ENCODE assay signal across 21 cellular contexts in genomic region chr11:12785901-12786300, GRCh38.
A peak's percentile ranks its signal among the peaks of the same experiment; 100 is the strongest.
DNase-seq lines count a peak whose midpoint lies in the region; ATAC-seq and TF ChIP-seq lines count a peak whose summit lies in the region.
"Had no signal": no experiment of that assay in that cellular context is flagged by ENCODE, and none has a peak within 500 bp of the region (broad histone marks: within the 10 kb centered on the region; RNA-seq: fewer than 3 reads in every experiment).

No MANE protein-coding gene starts in this region.

- no peak overlapping the region for H3K14ac ChIP-seq in IMR-90 (replicated peaks; ENCODE audit: low read depth, low read length)

- H3K9me1 ChIP-seq in IMR-90 (ENCODE audit: insufficient read depth, low read length), result peaks cover 44% of the 10 kb centered on the region

- TF ChIP-seq RAD21 in IMR-90 (IDR thresholded peaks at IDR 0.05; ENCODE audit: low read length), result no peak

- CTCF ChIA-PET in IMR-90 (lab: Yijun Ruan, JAX), result interaction anchor here (1.0 kb wide), 1 partner anchor 103 kb away, joined by 3 read pairs; no protein-coding TSS in a partner anchor

- POLR2A ChIA-PET in IMR-90 (lab: Charles Lee; ENCODE audit: unreplicated experiment), result no interaction called here

- no peak overlapping the region for H2BK20ac ChIP-seq in IMR-90 (ENCODE audit: low read depth, low read length)

- intact Hi-C loops in IMR-90 (cut with micrococcal nuclease), result no loop called here

- DNase-seq in DMS53 (lab: John Stamatoyannopoulos, UW) (peak; percentile 78), IMR-90 (no peak), NCI-H2107 treated with DMSO at 0.1 percent for 48 hours (lab: John Stamatoyannopoulos, UW; ENCODE audit: unreplicated experiment) (peak; percentile 81), GM10266 (ENCODE audit: extremely low spot score) (no peak), retina (no peak)
- no peak for DNase-seq in activated CD4-positive, alpha-beta T cell treated with anti-CD3 and anti-CD28 coated beads for 1 hour
- DNase-seq: activated CD4-positive, alpha-beta T cell treated with anti-CD3 and anti-CD28 coated beads, Interleukin-2, amount 50 U/mL, for 48 hours; activated gamma-delta T cell treated with Interleukin-2 at 50 U/mL for 16 hours; DMS 273 treated with DMSO at 0.1 percent for 48 hours; heart right ventricle; immature natural killer cell; Kasumi-1; left lung; sigmoid colon; SK-N-SH had no signal

- no peak overlapping the region for H2AFZ ChIP-seq in IMR-90 (replicated peaks; ENCODE audit: low read length, poor library complexity)

- H3K4me1 ChIP-seq in IMR-90 (ENCODE audit: control insufficient read depth, insufficient read depth, low read length), result peaks cover 19% of the 10 kb centered on the region
- H3K4me1 ChIP-seq in mesodermal cell (ENCODE audit: control insufficient read depth, insufficient read depth, low read length, poor library complexity, severe bottlenecking), result peaks cover 39% of the 10 kb centered on the region
- H3K4me1 ChIP-seq: left lung had no signal

- no CpG with 5 or more reads among the region's 5 CpGs for WGBS in IMR-90 (ENCODE audit: extremely low coverage in 2 of 2, insufficient read length in 1 of 2), 2 experiments
- WGBS in mesodermal cell (ENCODE audit: insufficient coverage in 2 of 2), 2 experiments, result 79 to 97% methylated on average over 2 to 4 of the region's 5 CpGs

- H2BK15ac ChIP-seq in IMR-90 (ENCODE audit: low read depth, low read length), result no peak overlapping the region

- no peak overlapping the region for H3K18ac ChIP-seq in IMR-90 (ENCODE audit: low read depth, low read length)

- no peak overlapping the region for H3K4me2 ChIP-seq in IMR-90 (ENCODE audit: low read depth, low read length)
- H3K4me2 ChIP-seq: SK-N-SH had no signal

- H2AK9ac ChIP-seq in IMR-90 (replicated peaks; ENCODE audit: low read depth, low read length, poor library complexity), result no peak overlapping the region

- 0 out of 2 replicates have a peak overlapping the region, but pooled peaks have one; percentile 18 for H3K23ac ChIP-seq in IMR-90 (ENCODE audit: low read depth, low read length)

- BruUV-seq in IMR-90 (replicated peaks; lab: Mats Ljungman, UMichigan), result no TSS peak

- TF ChIP-seq CTCF in IMR-90 (conservative IDR thresholded peaks at IDR 0.05; ENCODE audit: low read depth, low read length) (no peak), GM10266 (IDR thresholded peaks at IDR 0.05; ENCODE audit: control insufficient read depth, insufficient read depth, low read depth, missing control alignments) (no peak)

- H4K91ac ChIP-seq in IMR-90 (ENCODE audit: insufficient read depth, low read depth, low read length), result no peak overlapping the region

- dilution Hi-C loops in IMR-90 (cut with HindIII; ENCODE audit: low sequenced_read_pairs, unreplicated experiment), result no loop called here

- no peak for TF ChIP-seq POLR2A in IMR-90 (IDR thresholded peaks at IDR 0.05; ENCODE audit: low read depth, low read length)

- no peaks in the 10 kb centered on the region for H3K27me3 ChIP-seq in IMR-90 (ENCODE audit: control insufficient read depth, insufficient read depth, low read length)
- H3K27me3 ChIP-seq: heart right ventricle, left lung, sigmoid colon, tibial nerve had no signal

- no peak overlapping the region for H4K8ac ChIP-seq in IMR-90 (ENCODE audit: low read depth in 2 of 2, low read length in 2 of 2)

- no peak overlapping the region; the same call in 1 of the 2 replicates for H2AK5ac ChIP-seq in IMR-90 (ENCODE audit: low read depth, low read length)

- H3K56ac ChIP-seq in IMR-90 (ENCODE audit: extremely low read depth, insufficient read depth, low read length), result no peak overlapping the region

- ATAC-seq in IMR-90 (ENCODE audit: low read depth) (no peak), HG03159 (IDR thresholded peaks at IDR 0.05; ENCODE audit: unreplicated experiment) (no peak)
- ATAC-seq: left lung; natural killer cell treated with Interleukin-12 subunit alpha and Interleukin-12 subunit beta and Interleukin-15 and Interleukin-18, amount 100 ng/mL, for 72 hours; Panc1 had no signal

- H4K20me1 ChIP-seq in IMR-90 (ENCODE audit: insufficient read depth, low read length), result peaks cover 71% of the 10 kb centered on the region

- H3K9ac ChIP-seq in IMR-90 (ENCODE audit: low read depth, low read length), result no peak overlapping the region
- H3K9ac ChIP-seq: SK-N-SH had no signal

- H3K36me3 ChIP-seq in IMR-90 (ENCODE audit: control insufficient read depth, insufficient read depth, low read length) (peaks cover 12% of the 10 kb centered on the region), mesodermal cell (ENCODE audit: control insufficient read depth, insufficient read depth, low read length) (peaks cover 65% of the 10 kb centered on the region)
- H3K36me3 ChIP-seq: heart right ventricle, left lung, sigmoid colon, tibial nerve had no signal

- H2BK120ac ChIP-seq in IMR-90 (ENCODE audit: low read depth, low read length), result no peak overlapping the region

- no peak overlapping the region for H3K4me3 ChIP-seq in IMR-90 (ENCODE audit: insufficient read depth, low read depth, low read length)
- no peak overlapping the region for H3K4me3 ChIP-seq in mesodermal cell (ENCODE audit: extremely low read depth, insufficient read depth, low read length, poor library complexity, severe bottlenecking)
- H3K4me3 ChIP-seq: coronary artery, heart right ventricle, left lung, sigmoid colon, tibial nerve had no signal

- in situ Hi-C loops in IMR-90 (cut with MboI; ENCODE audit: low sequenced_read_pairs), result no loop called here

- no peak overlapping the region for H4K5ac ChIP-seq in IMR-90 (ENCODE audit: low read depth, low read length)

- H3K9me3 ChIP-seq in IMR-90 (ENCODE audit: control insufficient read depth, insufficient read depth, low read length), result no peaks in the 10 kb centered on the region
- H3K9me3 ChIP-seq in mesodermal cell (ENCODE audit: control insufficient read depth, low read length), result no peaks in the 10 kb centered on the region
- H3K9me3 ChIP-seq: heart right ventricle, left lung, sigmoid colon, SK-N-SH, tibial nerve had no signal

- H3K27ac ChIP-seq in IMR-90 (ENCODE audit: insufficient read depth, low read length), result no peak overlapping the region
- peak overlapping the region; percentile 36 for H3K27ac ChIP-seq in mesodermal cell (ENCODE audit: low read depth, low read length, severe bottlenecking)
- H3K27ac ChIP-seq: coronary artery, heart right ventricle, left lung, sigmoid colon, tibial nerve had no signal

- no peak overlapping the region for H2BK5ac ChIP-seq in IMR-90 (ENCODE audit: low read depth, low read length, poor library complexity, severe bottlenecking)

- peaks cover 44 to 84% of the 10 kb centered on the region in 2 experiments for H3K79me1 ChIP-seq in IMR-90 (ENCODE audit: low read depth in 1 of 2, low read length in 2 of 2)

- no peak overlapping the region for H3K4ac ChIP-seq in IMR-90 (ENCODE audit: low read depth, low read length)

TF ChIP-seq in IMR-90, 13 proteins besides CTCF, POLR2A, EP300 and RAD21:
- TF ChIP-seq BHLHE40 (IDR thresholded peaks at IDR 0.05; ENCODE audit: low read depth, low read length), result no peak
- TF ChIP-seq CEBPB (IDR thresholded peaks at IDR 0.05; ENCODE audit: low read depth, low read length), result no peak
- no peak for TF ChIP-seq MXI1 (IDR thresholded peaks at IDR 0.05; ENCODE audit: borderline replicate concordance, low read depth, low read length)
- TF ChIP-seq MAFK (IDR thresholded peaks at IDR 0.05; ENCODE audit: low read depth, low read length), result no peak
- TF ChIP-seq ELK1 (IDR thresholded peaks at IDR 0.05; ENCODE audit: borderline replicate concordance, low read depth, low read length), result no peak
- no peak for TF ChIP-seq USF2 (IDR thresholded peaks at IDR 0.05; ENCODE audit: low read depth, low read length)
- no peak for TF ChIP-seq NFE2L2 (IDR thresholded peaks at IDR 0.05; ENCODE audit: low read depth, low read length)
- no peak for TF ChIP-seq RCOR1 (IDR thresholded peaks at IDR 0.05; ENCODE audit: insufficient replicate concordance, low read length)
- no peak for TF ChIP-seq SMC3 (IDR thresholded peaks at IDR 0.05; ENCODE audit: low read depth, low read length)
- no peak for TF ChIP-seq RFX5 (IDR thresholded peaks at IDR 0.05; ENCODE audit: low read depth, low read length)
- no peak for TF ChIP-seq FOS (IDR thresholded peaks at IDR 0.05; ENCODE audit: low read depth, low read length)

Comparison
In these comparisons a context has a peak if more than half of its experiments do, and no peak if none do; other contexts are left out.
1. DNase-seq: peak in DMS53 (single experiment) and NCI-H2107 treated with DMSO at 0.1 percent for 48 hours (single experiment); none in IMR-90 (single experiment), GM10266 (single experiment), retina (single experiment) and activated CD4-positive, alpha-beta T cell treated with anti-CD3 and anti-CD28 coated beads for 1 hour (single experiment).